11 cellular contexts compared by ENCODE assay signal in genomic region chr9:76610009-76610352, GRCh38.
DNase-seq lines count a peak whose midpoint lies in the region; ATAC-seq and TF ChIP-seq lines count a peak whose summit lies in the region.
"Had no signal": no experiment of that assay in that cellular context is flagged by ENCODE, and none has a peak within 500 bp of the region (broad histone marks: within the 10 kb centered on the region; RNA-seq: fewer than 3 reads in every experiment).

No MANE protein-coding gene starts in this region.

- H3K4me1 Mint-ChIP-seq in nephron progenitor cell, result peaks cover 47% of the 10 kb centered on the region

- H3K4me3 ChIP-seq in AG09309 (ENCODE audit: control insufficient read depth, low read depth, low read length) (no peak overlapping the region), fibroblast of pulmonary artery (replicated peaks; ENCODE audit: low read depth, low read length) (no peak overlapping the region)

- H3K27ac Mint-ChIP-seq in nephron progenitor cell, result peak overlapping the region; percentile 69
- H3K27ac Mint-ChIP-seq: natural killer cell had no signal

- H3K9me3 Mint-ChIP-seq in nephron progenitor cell, result peaks cover 9% of the 10 kb centered on the region
- H3K9me3 Mint-ChIP-seq: natural killer cell had no signal

- ATAC-seq in GM19463 (IDR thresholded peaks at IDR 0.05; ENCODE audit: unreplicated experiment), result no peak
- ATAC-seq: natural killer cell had no signal

- DNase-seq in AG09309 (ENCODE audit: low read depth) (peak; percentile 42), NCI-H69 (lab: John Stamatoyannopoulos, UW) (peak; percentile 31), fibroblast of pulmonary artery (ENCODE audit: low read depth) (peak; percentile 88), nephron progenitor cell (no peak), NCI-H2171 treated with DMSO at 0.1 percent for 48 hours (lab: John Stamatoyannopoulos, UW) (no peak), NCI-H146 (lab: John Stamatoyannopoulos, UW) (no peak), cerebellar nuclear complex (lab: John Stamatoyannopoulos, UW) (no peak)
- DNase-seq: AML-193, natural killer cell, NCI-H510A had no signal

- no peaks in the 10 kb centered on the region for H3K36me3 Mint-ChIP-seq in nephron progenitor cell (ENCODE audit: low read depth)
- H3K36me3 Mint-ChIP-seq: natural killer cell had no signal

- H3K27me3 Mint-ChIP-seq in nephron progenitor cell (ENCODE audit: low read depth, poor library complexity), result peaks cover 3% of the 10 kb centered on the region

- TF ChIP-seq CTCF in AG09309 (IDR thresholded peaks at IDR 0.05; ENCODE audit: control insufficient read depth, insufficient read depth, low read depth, low read length, missing control alignments) (no peak), fibroblast of pulmonary artery (IDR thresholded peaks at IDR 0.05; ENCODE audit: low read length, missing control alignments) (no peak), nephron progenitor cell (IDR thresholded peaks at IDR 0.05) (no peak)

- H3K4me3 Mint-ChIP-seq in nephron progenitor cell, result no peak overlapping the region
- H3K4me3 Mint-ChIP-seq: natural killer cell had no signal

Comparison
In these comparisons a context has a peak if more than half of its experiments do, and no peak if none do; other contexts are left out.
1. DNase-seq: peak in AG09309 (single experiment), NCI-H69 (single experiment) and fibroblast of pulmonary artery (single experiment); none in nephron progenitor cell (single experiment), NCI-H2171 treated with DMSO at 0.1 percent for 48 hours (single experiment), NCI-H146 (single experiment) and cerebellar nuclear complex (0 of 2).